11 cellular contexts compared by ENCODE assay signal in the genomic region with DNA sequence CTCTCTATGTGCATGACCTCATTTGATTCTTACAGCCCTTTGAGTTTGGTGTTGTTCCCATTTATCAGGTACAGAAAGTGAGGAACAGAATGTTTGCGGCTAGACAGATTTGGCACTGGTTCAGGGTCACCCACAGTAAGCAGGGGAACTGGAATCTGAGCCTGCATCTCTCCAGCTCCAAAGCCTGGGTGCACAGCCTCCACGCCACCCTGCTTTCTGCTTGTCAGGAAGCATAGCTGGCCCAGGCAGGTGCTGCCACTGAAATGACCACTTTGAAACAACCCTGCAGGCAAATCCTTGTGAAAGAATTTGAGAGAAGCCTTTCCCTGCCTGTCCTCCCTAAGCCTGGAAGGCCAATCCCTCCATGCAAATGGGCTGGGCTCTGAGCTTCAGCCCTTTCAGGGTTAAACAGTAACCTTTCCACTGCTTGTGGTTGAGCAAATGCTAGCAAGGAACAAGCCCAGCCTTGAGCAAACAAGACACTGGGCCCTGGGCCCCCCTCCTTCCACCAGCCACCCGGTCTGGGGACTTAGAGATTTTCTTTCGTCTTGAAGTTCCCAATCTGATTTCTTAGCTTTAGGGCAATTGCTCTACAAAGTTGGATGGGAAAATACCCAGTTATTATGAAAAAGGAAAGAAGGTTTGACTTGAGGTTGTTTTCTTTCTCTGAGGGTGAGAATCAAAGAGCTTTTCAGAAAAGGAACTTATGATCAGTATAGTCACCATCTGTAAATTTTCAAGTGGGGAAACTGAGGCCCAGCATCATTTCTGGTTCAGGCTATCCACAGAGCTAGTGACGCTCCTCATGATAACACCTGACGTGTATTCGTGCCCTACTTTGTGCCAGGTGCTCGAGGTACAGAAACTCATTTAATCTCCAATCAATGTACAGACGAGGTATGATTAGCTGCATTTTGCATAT. TPM values are rescaled to one million over a fixed set of nuclear protein-coding genes. Genes with fewer than 3 reads are reported as not detected.
DNase-seq lines count a peak whose midpoint lies in the region; ATAC-seq and TF ChIP-seq lines count a peak whose summit lies in the region.
"Had no signal": no experiment of that assay in that cellular context is flagged by ENCODE, and none has a peak within 500 bp of the region (broad histone marks: within the 10 kb centered on the region; RNA-seq: fewer than 3 reads in every experiment).

No MANE protein-coding gene starts in this region.

- H3K4me3 ChIP-seq in BE2C (ENCODE audit: low read depth, low read length), result no peak overlapping the region
- H3K4me3 ChIP-seq: gastrocnemius medialis had no signal

- no peaks in the 10 kb centered on the region for H3K9me3 ChIP-seq in BE2C
- H3K9me3 ChIP-seq: gastrocnemius medialis had no signal

- no peaks in the 10 kb centered on the region for H3K36me3 ChIP-seq in BE2C
- H3K36me3 ChIP-seq: gastrocnemius medialis had no signal

- peak; percentile 60 for DNase-seq in ecto neural progenitor cell (ENCODE audit: low spot score)
- DNase-seq in renal cortical epithelial cell (ENCODE audit: low read depth), result peak; percentile 99
- DNase-seq in activated CD8-positive, alpha-beta memory T cell treated with anti-CD3 and anti-CD28 coated beads, Interleukin-2, amount 50 U/mL, for 4 hours, result no peak
- no peak for DNase-seq in caudate nucleus (lab: John Stamatoyannopoulos, UW)
- DNase-seq in BE2C, result no peak
- DNase-seq in activated gamma-delta T cell (lab: John Stamatoyannopoulos, UW), result no peak
- DNase-seq: activated T-cell treated with anti-CD3 and anti-CD28 coated beads, Interleukin-2, amount 50 U/mL, for 24 hours; gastrocnemius medialis; NCI-H1436 had no signal

- H3K27ac ChIP-seq in caudate nucleus (ENCODE audit: low read depth, low read length), result no peak overlapping the region
- H3K27ac ChIP-seq: gastrocnemius medialis had no signal

- no peaks in the 10 kb centered on the region for H3K27me3 ChIP-seq in BE2C
- H3K27me3 ChIP-seq: gastrocnemius medialis had no signal

- TF ChIP-seq CTCF in BE2C (IDR thresholded peaks at IDR 0.05; ENCODE audit: low read depth, low read length), result no peak

- H3K4me1 ChIP-seq in BE2C, result no peaks in the 10 kb centered on the region
- H3K4me1 ChIP-seq: gastrocnemius medialis had no signal

- peak; percentile 97 for ATAC-seq in GM19463 (IDR thresholded peaks at IDR 0.05; ENCODE audit: unreplicated experiment)
- ATAC-seq in HG03520 (IDR thresholded peaks at IDR 0.05; ENCODE audit: unreplicated experiment), result peak; percentile 61
- ATAC-seq: gastrocnemius medialis had no signal

RNA-seq across cellular contexts. Expression of a gene that starts 19.4 kb away (rescaled TPM):
- total RNA-seq in renal cortical epithelial cell, result 43.7 and 158 TPM in 2 replicates
- not detected for polyA plus RNA-seq in BE2C (2012; ENCODE audit: insufficient read depth, insufficient read length, low read depth)

Comparison
In these comparisons a context has a peak if more than half of its experiments do, and no peak if none do; other contexts are left out.
1. DNase-seq: peak in ecto neural progenitor cell (single experiment) and renal cortical epithelial cell (single experiment); none in activated CD8-positive, alpha-beta memory T cell treated with anti-CD3 and anti-CD28 coated beads, Interleukin-2, amount 50 U/mL, for 4 hours (single experiment), caudate nucleus (0 of 61), BE2C (single experiment) and activated gamma-delta T cell (single experiment).